Comparison of ENCODE assay signal across 2 cellular contexts in genomic region chr17:47119746-47120520, GRCh38.
TF ChIP-seq lines count a peak whose summit lies in the region.

No MANE protein-coding gene starts in this region.

TF ChIP-seq in HepG2, 621 proteins besides CTCF, POLR2A, EP300 and RAD21 (continued from another document):
- TF ChIP-seq ZHX1 (CRISPR knock-in tag; IDR thresholded peaks at IDR 0.05; ENCODE audit: low read depth) (no peak), HOXA7 (CRISPR knock-in tag; IDR thresholded peaks at IDR 0.05) (no peak), SAP130 (CRISPR knock-in tag; IDR thresholded peaks at IDR 0.05; ENCODE audit: low read depth) (no peak), ZNF260 (CRISPR knock-in tag; IDR thresholded peaks at IDR 0.05; ENCODE audit: borderline replicate concordance, low read depth) (no peak), DNMT1 (CRISPR knock-in tag; IDR thresholded peaks at IDR 0.05) (no peak), NFE2 (CRISPR knock-in tag; IDR thresholded peaks at IDR 0.05) (no peak), ZFP36L1 (CRISPR knock-in tag; IDR thresholded peaks at IDR 0.05) (no peak)
- TF ChIP-seq, protein P1, sequence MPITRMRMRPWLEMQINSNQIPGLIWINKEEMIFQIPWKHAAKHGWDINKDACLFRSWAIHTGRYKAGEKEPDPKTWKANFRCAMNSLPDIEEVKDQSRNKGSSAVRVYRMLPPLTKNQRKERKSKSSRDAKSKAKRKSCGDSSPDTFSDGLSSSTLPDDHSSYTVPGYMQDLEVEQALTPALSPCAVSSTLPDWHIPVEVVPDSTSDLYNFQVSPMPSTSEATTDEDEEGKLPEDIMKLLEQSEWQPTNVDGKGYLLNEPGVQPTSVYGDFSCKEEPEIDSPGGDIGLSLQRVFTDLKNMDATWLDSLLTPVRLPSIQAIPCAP (CRISPR knock-in tag; IDR thresholded peaks at IDR 0.05; ENCODE audit: low read depth), result no peak
- TF ChIP-seq, protein P2, sequence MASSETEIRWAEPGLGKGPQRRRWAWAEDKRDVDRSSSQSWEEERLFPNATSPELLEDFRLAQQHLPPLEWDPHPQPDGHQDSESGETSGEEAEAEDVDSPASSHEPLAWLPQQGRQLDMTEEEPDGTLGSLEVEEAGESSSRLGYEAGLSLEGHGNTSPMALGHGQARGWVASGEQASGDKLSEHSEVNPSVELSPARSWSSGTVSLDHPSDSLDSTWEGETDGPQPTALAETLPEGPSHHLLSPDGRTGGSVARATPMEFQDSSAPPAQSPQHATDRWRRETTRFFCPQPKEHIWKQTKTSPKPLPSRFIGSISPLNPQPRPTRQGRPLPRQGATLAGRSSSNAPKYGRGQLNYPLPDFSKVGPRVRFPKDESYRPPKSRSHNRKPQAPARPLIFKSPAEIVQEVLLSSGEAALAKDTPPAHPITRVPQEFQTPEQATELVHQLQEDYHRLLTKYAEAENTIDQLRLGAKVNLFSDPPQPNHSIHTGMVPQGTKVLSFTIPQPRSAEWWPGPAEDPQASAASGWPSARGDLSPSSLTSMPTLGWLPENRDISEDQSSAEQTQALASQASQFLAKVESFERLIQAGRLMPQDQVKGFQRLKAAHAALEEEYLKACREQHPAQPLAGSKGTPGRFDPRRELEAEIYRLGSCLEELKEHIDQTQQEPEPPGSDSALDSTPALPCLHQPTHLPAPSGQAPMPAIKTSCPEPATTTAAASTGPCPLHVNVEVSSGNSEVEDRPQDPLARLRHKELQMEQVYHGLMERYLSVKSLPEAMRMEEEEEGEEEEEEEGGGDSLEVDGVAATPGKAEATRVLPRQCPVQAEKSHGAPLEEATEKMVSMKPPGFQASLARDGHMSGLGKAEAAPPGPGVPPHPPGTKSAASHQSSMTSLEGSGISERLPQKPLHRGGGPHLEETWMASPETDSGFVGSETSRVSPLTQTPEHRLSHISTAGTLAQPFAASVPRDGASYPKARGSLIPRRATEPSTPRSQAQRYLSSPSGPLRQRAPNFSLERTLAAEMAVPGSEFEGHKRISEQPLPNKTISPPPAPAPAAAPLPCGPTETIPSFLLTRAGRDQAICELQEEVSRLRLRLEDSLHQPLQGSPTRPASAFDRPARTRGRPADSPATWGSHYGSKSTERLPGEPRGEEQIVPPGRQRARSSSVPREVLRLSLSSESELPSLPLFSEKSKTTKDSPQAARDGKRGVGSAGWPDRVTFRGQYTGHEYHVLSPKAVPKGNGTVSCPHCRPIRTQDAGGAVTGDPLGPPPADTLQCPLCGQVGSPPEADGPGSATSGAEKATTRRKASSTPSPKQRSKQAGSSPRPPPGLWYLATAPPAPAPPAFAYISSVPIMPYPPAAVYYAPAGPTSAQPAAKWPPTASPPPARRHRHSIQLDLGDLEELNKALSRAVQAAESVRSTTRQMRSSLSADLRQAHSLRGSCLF (CRISPR knock-in tag; IDR thresholded peaks at IDR 0.05; ENCODE audit: borderline replicate concordance), result no peak

TF ChIP-seq in SK-N-SH treated with all-trans-retinoic acid at 6 μM for 48 hours, 23 proteins besides CTCF, POLR2A, EP300 and RAD21 (continued from another document):
- TF ChIP-seq, protein P3, sequence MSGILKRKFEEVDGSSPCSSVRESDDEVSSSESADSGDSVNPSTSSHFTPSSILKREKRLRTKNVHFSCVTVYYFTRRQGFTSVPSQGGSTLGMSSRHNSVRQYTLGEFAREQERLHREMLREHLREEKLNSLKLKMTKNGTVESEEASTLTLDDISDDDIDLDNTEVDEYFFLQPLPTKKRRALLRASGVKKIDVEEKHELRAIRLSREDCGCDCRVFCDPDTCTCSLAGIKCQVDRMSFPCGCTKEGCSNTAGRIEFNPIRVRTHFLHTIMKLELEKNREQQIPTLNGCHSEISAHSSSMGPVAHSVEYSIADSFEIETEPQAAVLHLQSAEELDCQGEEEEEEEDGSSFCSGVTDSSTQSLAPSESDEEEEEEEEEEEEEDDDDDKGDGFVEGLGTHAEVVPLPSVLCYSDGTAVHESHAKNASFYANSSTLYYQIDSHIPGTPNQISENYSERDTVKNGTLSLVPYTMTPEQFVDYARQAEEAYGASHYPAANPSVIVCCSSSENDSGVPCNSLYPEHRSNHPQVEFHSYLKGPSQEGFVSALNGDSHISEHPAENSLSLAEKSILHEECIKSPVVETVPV (CRISPR knock-in tag; IDR thresholded peaks at IDR 0.05), result 0 out of 2 replicates have a peak, but pooled peaks have one; percentile 8
- TF ChIP-seq ARNTL (CRISPR knock-in tag; IDR thresholded peaks at IDR 0.05; ENCODE audit: borderline replicate concordance, low read depth) (no peak), ZNF565 (CRISPR knock-in tag; conservative IDR thresholded peaks at IDR 0.05; ENCODE audit: low read depth) (no peak), CSDC2 (CRISPR knock-in tag; IDR thresholded peaks at IDR 0.05) (0 out of 2 replicates have a peak, but pooled peaks have one; percentile 15), TOX (CRISPR knock-in tag; IDR thresholded peaks at IDR 0.05; ENCODE audit: borderline replicate concordance) (no peak), ZFP3 (CRISPR knock-in tag; IDR thresholded peaks at IDR 0.05) (0 out of 2 replicates have a peak, but pooled peaks have one; percentile 22), CREB5 (CRISPR knock-in tag; IDR thresholded peaks at IDR 0.05; ENCODE audit: low read depth) (no peak), TCF4 (CRISPR knock-in tag; IDR thresholded peaks at IDR 0.05; ENCODE audit: borderline replicate concordance) (no peak), ZNF8 (CRISPR knock-in tag; IDR thresholded peaks at IDR 0.05) (no peak)
- TF ChIP-seq, protein P4, sequence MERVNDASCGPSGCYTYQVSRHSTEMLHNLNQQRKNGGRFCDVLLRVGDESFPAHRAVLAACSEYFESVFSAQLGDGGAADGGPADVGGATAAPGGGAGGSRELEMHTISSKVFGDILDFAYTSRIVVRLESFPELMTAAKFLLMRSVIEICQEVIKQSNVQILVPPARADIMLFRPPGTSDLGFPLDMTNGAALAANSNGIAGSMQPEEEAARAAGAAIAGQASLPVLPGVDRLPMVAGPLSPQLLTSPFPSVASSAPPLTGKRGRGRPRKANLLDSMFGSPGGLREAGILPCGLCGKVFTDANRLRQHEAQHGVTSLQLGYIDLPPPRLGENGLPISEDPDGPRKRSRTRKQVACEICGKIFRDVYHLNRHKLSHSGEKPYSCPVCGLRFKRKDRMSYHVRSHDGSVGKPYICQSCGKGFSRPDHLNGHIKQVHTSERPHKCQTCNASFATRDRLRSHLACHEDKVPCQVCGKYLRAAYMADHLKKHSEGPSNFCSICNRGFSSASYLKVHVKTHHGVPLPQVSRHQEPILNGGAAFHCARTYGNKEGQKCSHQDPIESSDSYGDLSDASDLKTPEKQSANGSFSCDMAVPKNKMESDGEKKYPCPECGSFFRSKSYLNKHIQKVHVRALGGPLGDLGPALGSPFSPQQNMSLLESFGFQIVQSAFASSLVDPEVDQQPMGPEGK (CRISPR knock-in tag; IDR thresholded peaks at IDR 0.05; ENCODE audit: borderline replicate concordance), result peak; percentile 27; the same call in 1 of the 2 replicates
